9 cellular contexts compared by ENCODE assay signal in genomic region chr20:58888103-58888502, GRCh38. TPM values are rescaled to one million over a fixed set of nuclear protein-coding genes. Genes with fewer than 3 reads are reported as not detected.
DNase-seq lines count a peak whose midpoint lies in the region; ATAC-seq and TF ChIP-seq lines count a peak whose summit lies in the region.
"Had no signal": no experiment of that assay in that cellular context is flagged by ENCODE, and none has a peak within 500 bp of the region (broad histone marks: within the 10 kb centered on the region; RNA-seq: fewer than 3 reads in every experiment).

No MANE protein-coding gene starts in this region.

- H3K27me3 ChIP-seq in adipocyte (replicated peaks; ENCODE audit: control insufficient read depth, insufficient read depth, low read length) (no peaks in the 10 kb centered on the region), left lung (no peaks in the 10 kb centered on the region), subcutaneous abdominal adipose tissue (ENCODE audit: control insufficient read depth in 5 of 5, insufficient read depth in 4 of 5, low read length in 5 of 5) (no peaks in the 10 kb centered on the region)

- peak overlapping the region; percentile 83 for H3K4me3 Mint-ChIP-seq in T-helper 2 cell treated with Interferon-gamma antibody and Interleukin-4, amounts not matched to agents 5 μg/mL and 100 μg/mL, for 36 hours

- peak overlapping the region; percentile 87 for H3K4me3 ChIP-seq in adipocyte (ENCODE audit: low read length)
- H3K4me3 ChIP-seq in left lung = peak overlapping the region; percentile 42 to 72
- peak overlapping the region; percentile 72 to 83 (median 78) for H3K4me3 ChIP-seq in subcutaneous abdominal adipose tissue (ENCODE audit: low read depth in 1 of 5, low read length in 5 of 5)
- H3K4me3 ChIP-seq: A549 had no signal

- H3K4me1 Mint-ChIP-seq in T-helper 2 cell treated with Interferon-gamma antibody and Interleukin-4, amounts not matched to agents 5 μg/mL and 100 μg/mL, for 36 hours (ENCODE audit: low read depth) = peaks cover 19% of the 10 kb centered on the region

- peaks cover 10% of the 10 kb centered on the region for H3K9me3 ChIP-seq in adipocyte (ENCODE audit: control insufficient read depth, low read length)
- H3K9me3 ChIP-seq in left lung = no peaks in the 10 kb centered on the region
- H3K9me3 ChIP-seq in subcutaneous abdominal adipose tissue (ENCODE audit: control insufficient read depth in 5 of 5, low read length in 5 of 5) = peaks cover 0 to 4% (median 0%) of the 10 kb centered on the region in 5 donors
- H3K9me3 ChIP-seq: A549 had no signal

- H3K27ac ChIP-seq in left lung (peak overlapping the region in 1 of 2 donors; percentile 37), subcutaneous abdominal adipose tissue (ENCODE audit: low read depth, low read length) (no peak overlapping the region)
- H3K27ac ChIP-seq: A549 had no signal

- ATAC-seq in left lung (no peak), GM21737 (IDR thresholded peaks at IDR 0.05; ENCODE audit: unreplicated experiment) (no peak), GM19463 (IDR thresholded peaks at IDR 0.05; ENCODE audit: unreplicated experiment) (no peak)
- ATAC-seq: A549 had no signal

- H3K9ac ChIP-seq in adipocyte (ENCODE audit: low read length) (peak overlapping the region; percentile 85), subcutaneous abdominal adipose tissue (ENCODE audit: low read length in 5 of 5) (peak overlapping the region; percentile 38 to 84 (median 70))

- H3K36me3 Mint-ChIP-seq in T-helper 2 cell treated with Interferon-gamma antibody and Interleukin-4, amounts not matched to agents 5 μg/mL and 100 μg/mL, for 36 hours (ENCODE audit: low read depth) = peaks cover 7% of the 10 kb centered on the region

- intact Hi-C loops in left lung (cut with DNase I) = no loop called here

- H3K27ac Mint-ChIP-seq in T-helper 2 cell treated with Interferon-gamma antibody and Interleukin-4, amounts not matched to agents 5 μg/mL and 100 μg/mL, for 36 hours = peak overlapping the region; percentile 74

- H3K4me1 ChIP-seq in adipocyte (ENCODE audit: control insufficient read depth, insufficient read depth, low read length) (peaks cover 3% of the 10 kb centered on the region), left lung (peaks cover 0 to 15% of the 10 kb centered on the region in 2 donors), subcutaneous abdominal adipose tissue (ENCODE audit: control insufficient read depth in 5 of 5, insufficient read depth in 5 of 5, low read length in 5 of 5) (peaks cover 0 to 19% (median 13%) of the 10 kb centered on the region in 5 donors)

- H3K9me3 Mint-ChIP-seq in T-helper 2 cell treated with Interferon-gamma antibody and Interleukin-4, amounts not matched to agents 5 μg/mL and 100 μg/mL, for 36 hours = no peaks in the 10 kb centered on the region

- no peak for DNase-seq in T-helper 2 cell treated with Interferon-gamma antibody and Interleukin-4, amounts not matched to agents 5 μg/mL and 100 μg/mL, for 36 hours (ENCODE audit: low spot score)
- DNase-seq in T-helper 2 cell = no peak
- no peak for DNase-seq in adipocyte (ENCODE audit: low read depth)
- no peak for DNase-seq in left lung
- DNase-seq in NOMO-1 treated with DMSO at 0.1 percent for 48 hours (lab: John Stamatoyannopoulos, UW; ENCODE audit: unreplicated experiment) = no peak

- TF ChIP-seq CTCF in left lung (IDR thresholded peaks at IDR 0.05) = no peak

- no peaks in the 10 kb centered on the region for H3K36me3 ChIP-seq in adipocyte (ENCODE audit: control insufficient read depth, insufficient read depth, low read length, severe bottlenecking)
- H3K36me3 ChIP-seq in left lung = no peaks in the 10 kb centered on the region
- no peaks in the 10 kb centered on the region for H3K36me3 ChIP-seq in subcutaneous abdominal adipose tissue (ENCODE audit: control insufficient read depth in 5 of 5, insufficient read depth in 5 of 5, low read length in 5 of 5)

- peaks cover 3% of the 10 kb centered on the region for H3K27me3 Mint-ChIP-seq in T-helper 2 cell treated with Interferon-gamma antibody and Interleukin-4, amounts not matched to agents 5 μg/mL and 100 μg/mL, for 36 hours (ENCODE audit: low read depth)

RNA-seq across cellular contexts. Expression of gene GNAS, which starts 35.6 kb away (rescaled TPM):
- 1,000 to 10,000 TPM in 1 of 2 donors, 100 to 1,000 TPM in 1; 723 to 1,158 TPM for total RNA-seq in left lung

RNA-seq across cellular contexts. Expression of gene GNAS-AS1, which starts 37.4 kb away (rescaled TPM):
- total RNA-seq in left lung = 1 to 10 TPM; 1.5 TPM
